In genomic region chr9:94806307-94806893, GRCh38 we compare ENCODE assay signal across 12 cellular contexts.
A peak's percentile ranks its signal among the peaks of the same experiment; 100 is the strongest.
DNase-seq lines count a peak whose midpoint lies in the region; ATAC-seq and TF ChIP-seq lines count a peak whose summit lies in the region.
"Had no signal": no experiment of that assay in that cellular context is flagged by ENCODE, and none has a peak within 500 bp of the region (broad histone marks: within the 10 kb centered on the region; RNA-seq: fewer than 3 reads in every experiment).

No MANE protein-coding gene starts in this region.

- H3K4me3 ChIP-seq in GM12865 (ENCODE audit: low read depth, low read length) = no peak overlapping the region; the same call in 1 of the 2 replicates

- H3K36me3 Mint-ChIP-seq in endothelial cell (ENCODE audit: low read depth, unreplicated experiment) (peaks cover 6% of the 10 kb centered on the region), progenitor cell of endocrine pancreas (ENCODE audit: insufficient read depth) (peaks cover 10% of the 10 kb centered on the region)
- H3K36me3 Mint-ChIP-seq in activated T-cell treated with anti-CD3 and anti-CD28 coated beads, Interleukin-2, amount 50 U/mL, for 72 hours (ENCODE audit: insufficient read depth in 2 of 2) = peaks cover 2 to 4% of the 10 kb centered on the region in 2 donors

- DNase-seq in GM12865 (ENCODE audit: low read depth) (peak; percentile 48), MV-4-11 (lab: John Stamatoyannopoulos, UW) (peak; percentile 12), endothelial cell (ENCODE audit: low spot score) (no peak), progenitor cell of endocrine pancreas (ENCODE audit: low spot score, unreplicated experiment) (no peak), NCI-H510A treated with DMSO at 0.1 percent for 48 hours (lab: John Stamatoyannopoulos, UW) (no peak), GM03348 (ENCODE audit: low spot score) (no peak)
- DNase-seq in activated T-cell treated with anti-CD3 and anti-CD28 coated beads, Interleukin-2, amount 50 U/mL, for 72 hours = no peak
- DNase-seq: DND-41; NCI-H1092; stimulated activated CD4-positive, alpha-beta T cell treated with anti-CD3 and anti-CD28 coated beads, Interleukin-1b, Interleukin-23, amount 100 ng/mL, for 48 hours had no signal

- H3K4me1 Mint-ChIP-seq in endothelial cell (ENCODE audit: unreplicated experiment) (peaks cover 13% of the 10 kb centered on the region), progenitor cell of endocrine pancreas (ENCODE audit: low read depth) (peaks cover 27% of the 10 kb centered on the region)
- H3K4me1 Mint-ChIP-seq in activated T-cell treated with anti-CD3 and anti-CD28 coated beads, Interleukin-2, amount 50 U/mL, for 72 hours (ENCODE audit: low read depth) = peaks cover 33% of the 10 kb centered on the region

- TF ChIP-seq CTCF in GM12865 (IDR thresholded peaks at IDR 0.05; ENCODE audit: insufficient read depth, low read depth, low read length, missing control alignments) (no peak), endothelial cell (IDR thresholded peaks at IDR 0.05; ENCODE audit: unreplicated experiment) (no peak), progenitor cell of endocrine pancreas (IDR thresholded peaks at IDR 0.05; ENCODE audit: unreplicated experiment) (no peak)

- H3K9me3 Mint-ChIP-seq in endothelial cell (ENCODE audit: unreplicated experiment) = no peaks in the 10 kb centered on the region
- no peaks in the 10 kb centered on the region for H3K9me3 Mint-ChIP-seq in progenitor cell of endocrine pancreas (ENCODE audit: low read depth)
- H3K9me3 Mint-ChIP-seq in activated T-cell treated with anti-CD3 and anti-CD28 coated beads, Interleukin-2, amount 50 U/mL, for 72 hours = no peaks in the 10 kb centered on the region

- H3K27me3 Mint-ChIP-seq in endothelial cell (ENCODE audit: unreplicated experiment) (no peaks in the 10 kb centered on the region), progenitor cell of endocrine pancreas (no peaks in the 10 kb centered on the region)
- H3K27me3 Mint-ChIP-seq in activated T-cell treated with anti-CD3 and anti-CD28 coated beads, Interleukin-2, amount 50 U/mL, for 72 hours (ENCODE audit: low read depth) = no peaks in the 10 kb centered on the region

- H3K4me3 Mint-ChIP-seq in endothelial cell (ENCODE audit: unreplicated experiment) = no peak overlapping the region
- no peak overlapping the region for H3K4me3 Mint-ChIP-seq in progenitor cell of endocrine pancreas (ENCODE audit: low read depth)
- no peak overlapping the region for H3K4me3 Mint-ChIP-seq in activated T-cell treated with anti-CD3 and anti-CD28 coated beads, Interleukin-2, amount 50 U/mL, for 72 hours

- no peak for ATAC-seq in GM21528 (IDR thresholded peaks at IDR 0.05; ENCODE audit: low FRiP score, unreplicated experiment)
- ATAC-seq in activated T-cell treated with anti-CD3 and anti-CD28 coated beads, Interleukin-2, amount 50 U/mL, for 72 hours (replicated peaks in 1 of 2) = no peak
- ATAC-seq: left lobe of liver had no signal

- H3K27ac Mint-ChIP-seq in endothelial cell (ENCODE audit: unreplicated experiment) (peak overlapping the region; percentile 54), progenitor cell of endocrine pancreas (peak overlapping the region; percentile 63)
- H3K27ac Mint-ChIP-seq in activated T-cell treated with anti-CD3 and anti-CD28 coated beads, Interleukin-2, amount 50 U/mL, for 72 hours = no peak overlapping the region

Comparison
In these comparisons a context has a peak if more than half of its experiments do, and no peak if none do; other contexts are left out.
1. DNase-seq: peak in GM12865 (single experiment) and MV-4-11 (single experiment); none in endothelial cell (single experiment), progenitor cell of endocrine pancreas (single experiment), activated T-cell treated with anti-CD3 and anti-CD28 coated beads, Interleukin-2, amount 50 U/mL, for 72 hours (0 of 2), NCI-H510A treated with DMSO at 0.1 percent for 48 hours (single experiment) and GM03348 (single experiment).